In the genomic region with DNA sequence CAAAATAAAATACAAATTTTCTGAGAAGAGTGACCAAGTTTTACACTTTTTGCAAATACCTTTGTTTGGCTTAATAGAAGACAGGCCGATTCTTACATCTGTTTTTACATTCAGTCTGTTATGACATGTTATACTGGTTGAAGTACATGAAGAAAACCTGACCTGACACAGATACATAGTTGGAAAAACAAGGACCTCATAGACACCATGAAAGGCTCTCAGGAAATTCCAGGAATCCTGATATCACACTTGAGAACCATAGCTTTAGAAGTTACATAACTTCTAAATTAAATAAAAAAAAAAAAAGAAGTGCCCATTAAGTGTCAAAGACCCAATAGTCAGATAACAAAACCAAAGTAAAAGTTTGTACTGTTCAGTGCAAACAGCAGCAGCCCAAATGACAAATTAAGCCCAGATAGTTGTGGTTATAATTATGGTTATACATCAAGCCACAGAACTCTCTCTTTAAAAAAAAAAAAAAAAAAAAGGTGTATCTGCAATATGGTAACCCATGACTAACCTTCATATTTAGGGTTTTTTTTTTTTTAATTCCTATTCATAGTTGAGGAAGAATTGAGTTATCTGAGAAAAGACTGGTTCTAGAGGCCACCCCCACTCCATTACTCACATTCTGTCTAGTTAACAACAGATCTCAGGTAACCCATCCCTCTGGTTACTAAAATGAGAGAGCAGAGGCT, we compare ENCODE assay signal across 1 cellular context.
TF ChIP-seq lines count a peak whose summit lies in the region.

No MANE protein-coding gene starts in this region.

TF ChIP-seq in GM12878, 131 proteins besides CTCF, POLR2A, EP300 and RAD21 (continued from another document):
- TF ChIP-seq, protein P1, sequence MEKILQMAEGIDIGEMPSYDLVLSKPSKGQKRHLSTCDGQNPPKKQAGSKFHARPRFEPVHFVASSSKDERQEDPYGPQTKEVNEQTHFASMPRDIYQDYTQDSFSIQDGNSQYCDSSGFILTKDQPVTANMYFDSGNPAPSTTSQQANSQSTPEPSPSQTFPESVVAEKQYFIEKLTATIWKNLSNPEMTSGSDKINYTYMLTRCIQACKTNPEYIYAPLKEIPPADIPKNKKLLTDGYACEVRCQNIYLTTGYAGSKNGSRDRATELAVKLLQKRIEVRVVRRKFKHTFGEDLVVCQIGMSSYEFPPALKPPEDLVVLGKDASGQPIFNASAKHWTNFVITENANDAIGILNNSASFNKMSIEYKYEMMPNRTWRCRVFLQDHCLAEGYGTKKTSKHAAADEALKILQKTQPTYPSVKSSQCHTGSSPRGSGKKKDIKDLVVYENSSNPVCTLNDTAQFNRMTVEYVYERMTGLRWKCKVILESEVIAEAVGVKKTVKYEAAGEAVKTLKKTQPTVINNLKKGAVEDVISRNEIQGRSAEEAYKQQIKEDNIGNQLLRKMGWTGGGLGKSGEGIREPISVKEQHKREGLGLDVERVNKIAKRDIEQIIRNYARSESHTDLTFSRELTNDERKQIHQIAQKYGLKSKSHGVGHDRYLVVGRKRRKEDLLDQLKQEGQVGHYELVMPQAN (conservative IDR thresholded peaks at IDR 0.05), result no peak
- TF ChIP-seq, protein P2, sequence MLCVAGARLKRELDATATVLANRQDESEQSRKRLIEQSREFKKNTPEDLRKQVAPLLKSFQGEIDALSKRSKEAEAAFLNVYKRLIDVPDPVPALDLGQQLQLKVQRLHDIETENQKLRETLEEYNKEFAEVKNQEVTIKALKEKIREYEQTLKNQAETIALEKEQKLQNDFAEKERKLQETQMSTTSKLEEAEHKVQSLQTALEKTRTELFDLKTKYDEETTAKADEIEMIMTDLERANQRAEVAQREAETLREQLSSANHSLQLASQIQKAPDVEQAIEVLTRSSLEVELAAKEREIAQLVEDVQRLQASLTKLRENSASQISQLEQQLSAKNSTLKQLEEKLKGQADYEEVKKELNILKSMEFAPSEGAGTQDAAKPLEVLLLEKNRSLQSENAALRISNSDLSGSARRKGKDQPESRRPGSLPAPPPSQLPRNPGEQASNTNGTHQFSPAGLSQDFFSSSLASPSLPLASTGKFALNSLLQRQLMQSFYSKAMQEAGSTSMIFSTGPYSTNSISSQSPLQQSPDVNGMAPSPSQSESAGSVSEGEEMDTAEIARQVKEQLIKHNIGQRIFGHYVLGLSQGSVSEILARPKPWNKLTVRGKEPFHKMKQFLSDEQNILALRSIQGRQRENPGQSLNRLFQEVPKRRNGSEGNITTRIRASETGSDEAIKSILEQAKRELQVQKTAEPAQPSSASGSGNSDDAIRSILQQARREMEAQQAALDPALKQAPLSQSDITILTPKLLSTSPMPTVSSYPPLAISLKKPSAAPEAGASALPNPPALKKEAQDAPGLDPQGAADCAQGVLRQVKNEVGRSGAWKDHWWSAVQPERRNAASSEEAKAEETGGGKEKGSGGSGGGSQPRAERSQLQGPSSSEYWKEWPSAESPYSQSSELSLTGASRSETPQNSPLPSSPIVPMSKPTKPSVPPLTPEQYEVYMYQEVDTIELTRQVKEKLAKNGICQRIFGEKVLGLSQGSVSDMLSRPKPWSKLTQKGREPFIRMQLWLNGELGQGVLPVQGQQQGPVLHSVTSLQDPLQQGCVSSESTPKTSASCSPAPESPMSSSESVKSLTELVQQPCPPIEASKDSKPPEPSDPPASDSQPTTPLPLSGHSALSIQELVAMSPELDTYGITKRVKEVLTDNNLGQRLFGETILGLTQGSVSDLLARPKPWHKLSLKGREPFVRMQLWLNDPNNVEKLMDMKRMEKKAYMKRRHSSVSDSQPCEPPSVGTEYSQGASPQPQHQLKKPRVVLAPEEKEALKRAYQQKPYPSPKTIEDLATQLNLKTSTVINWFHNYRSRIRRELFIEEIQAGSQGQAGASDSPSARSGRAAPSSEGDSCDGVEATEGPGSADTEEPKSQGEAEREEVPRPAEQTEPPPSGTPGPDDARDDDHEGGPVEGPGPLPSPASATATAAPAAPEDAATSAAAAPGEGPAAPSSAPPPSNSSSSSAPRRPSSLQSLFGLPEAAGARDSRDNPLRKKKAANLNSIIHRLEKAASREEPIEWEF (IDR thresholded peaks at IDR 0.05; ENCODE audit: insufficient replicate concordance, low read depth, low read length), result no peak
